Comparison of ENCODE assay signal across 13 cellular contexts in the genomic region with DNA sequence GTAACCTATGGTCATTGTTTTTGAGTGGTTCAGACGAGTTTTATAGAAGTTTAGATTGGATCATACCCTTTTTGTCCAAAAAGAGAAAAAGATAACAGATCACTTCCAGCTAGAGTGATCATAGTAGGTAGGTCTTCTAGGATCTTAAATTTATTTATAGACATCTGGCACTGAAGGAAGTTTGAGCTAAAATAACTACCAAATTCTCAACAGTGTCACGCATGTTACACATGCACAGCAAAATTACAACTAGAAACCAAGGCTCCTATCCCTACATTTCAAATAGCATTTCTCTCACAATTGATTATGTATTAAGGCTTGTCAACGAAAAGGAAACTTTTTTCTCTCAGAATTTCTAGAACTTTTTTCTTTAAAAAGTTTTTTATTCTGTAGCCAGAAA. TPM values are rescaled to one million over a fixed set of nuclear protein-coding genes. Genes with fewer than 3 reads are reported as not detected.
DNase-seq lines count a peak whose midpoint lies in the region; ATAC-seq, FAIRE-seq and TF ChIP-seq lines count a peak whose summit lies in the region.
"Had no signal": no experiment of that assay in that cellular context is flagged by ENCODE, and none has a peak within 500 bp of the region (broad histone marks: within the 10 kb centered on the region; RNA-seq: fewer than 3 reads in every experiment).

No MANE protein-coding gene starts in this region.

- POLR2A ChIA-PET in GM12878 (lab: Charles Lee) = interaction anchor here (0.5 to 4.0 kb wide), 8 partner anchors 9 to 817 kb away, joined by 3 to 25 read pairs (median 3); no protein-coding TSS in a partner anchor

- CTCF ChIA-PET in GM12878 (lab: Yijun Ruan, JAX) = interaction anchor here (0.7 to 2.7 kb wide), 9 partner anchors 9 to 350 kb away, joined by 3 to 8 read pairs (median 3); a partner anchor contains a TSS

- H3K4me2 ChIP-seq in GM12878 (ENCODE audit: control insufficient read depth, insufficient read depth) = peak overlapping the region; percentile 73

- no peak overlapping the region for H2AFZ ChIP-seq in GM12878 (ENCODE audit: control insufficient read depth, low read depth, low read length)

- H3K27ac ChIP-seq in right atrium auricular region = peak overlapping the region; percentile 98 to 99
- H3K27ac ChIP-seq in GM12878 (ENCODE audit: control insufficient read depth, insufficient read depth) = no peak overlapping the region
- peak overlapping the region; percentile 7 to 97 (median 94) for H3K27ac ChIP-seq in transverse colon

- H3K4me3 ChIP-seq in right atrium auricular region (peak overlapping the region in 1 of 2 donors; percentile 98), GM12878 (peak overlapping the region; percentile 87), transverse colon (no peak overlapping the region)

- H3K27ac Mint-ChIP-seq in mesothelial cell of epicardium = peak overlapping the region; percentile 1
- H3K27ac Mint-ChIP-seq: H9; T-helper 2 cell treated with Interferon-gamma antibody and Interleukin-4, amounts not matched to agents 5 μg/mL and 100 μg/mL, for 36 hours had no signal

- in situ Hi-C loops in GM12878 (cut with MboI) = no loop called here
- in situ Hi-C loops in transverse colon (cut with MboI; ENCODE audit: low pct_ligation_motif_present in 1 of 4, low pct_unique_long_range_greater_than_20kb in 1 of 4, low sequenced_read_pairs in 3 of 4) = no loop called here

- H3K27me3 ChIP-seq in right atrium auricular region = no peaks in the 10 kb centered on the region
- no peaks in the 10 kb centered on the region for H3K27me3 ChIP-seq in GM12878 (replicated peaks in 1 of 2; ENCODE audit: control insufficient read depth in 2 of 2, insufficient read depth in 2 of 2, low read length in 1 of 2)
- no peaks in the 10 kb centered on the region for H3K27me3 ChIP-seq in transverse colon

- no peaks in the 10 kb centered on the region for H4K20me1 ChIP-seq in GM12878 (ENCODE audit: control insufficient read depth, insufficient read depth)

- TF ChIP-seq RAD21 in GM12878 (IDR thresholded peaks at IDR 0.05; ENCODE audit: insufficient read depth, low read depth, low read length) = no peak

- H3K9me3 Mint-ChIP-seq in mesothelial cell of epicardium = no peaks in the 10 kb centered on the region
- H3K9me3 Mint-ChIP-seq: H9; T-helper 2 cell treated with Interferon-gamma antibody and Interleukin-4, amounts not matched to agents 5 μg/mL and 100 μg/mL, for 36 hours had no signal

- intact Hi-C loops in cardiac septum (cut with DNase I) (no loop called here), GM12878 (cut with micrococcal nuclease; ENCODE audit: unreplicated experiment) (no loop called here), transverse colon (cut with DNase I; ENCODE audit: low total_unique reads) (no loop called here)

- peaks cover 38% of the 10 kb centered on the region for H3K4me1 Mint-ChIP-seq in mesothelial cell of epicardium

- H3K9ac ChIP-seq in GM12878 (ENCODE audit: control insufficient read depth, insufficient read depth, low read length) = no peak overlapping the region

- WGBS in GM12878 (ENCODE audit: insufficient coverage, insufficient replicate concordance, low lambda C conversion rate, missing lambda C conversion rate) = 48% methylated on average over 3 of the region's 3 CpGs
- WGBS in transverse colon (ENCODE audit: low coverage in 1 of 2), 2 donors = 54 to 63% methylated on average over 3 of the region's 3 CpGs

- SMC1A ChIA-PET in GM12878 (lab: Charles Lee; ENCODE audit: uncharacterized antibody, unreplicated experiment) = interaction anchor here (0.8 to 3.2 kb wide), 8 partner anchors 9 to 422 kb away, joined by 3 to 16 read pairs (median 4); no protein-coding TSS in a partner anchor

- H3K4me1 ChIP-seq in right atrium auricular region (peaks cover 0 to 52% of the 10 kb centered on the region in 2 donors), GM12878 (ENCODE audit: control insufficient read depth, insufficient read depth, low read length) (peaks cover 5% of the 10 kb centered on the region; the same call in 1 of the 2 replicates), transverse colon (peaks cover 15 to 57% (median 25%) of the 10 kb centered on the region in 4 donors)

- H3K36me3 ChIP-seq in right atrium auricular region = no peaks in the 10 kb centered on the region
- no peaks in the 10 kb centered on the region for H3K36me3 ChIP-seq in GM12878 (ENCODE audit: control insufficient read depth in 2 of 2, insufficient read depth in 2 of 2, low read length in 1 of 2)
- H3K36me3 ChIP-seq in transverse colon = no peaks in the 10 kb centered on the region

- TF ChIP-seq EP300 in GM12878 (IDR thresholded peaks at IDR 0.05; ENCODE audit: borderline replicate concordance in 1 of 2, control insufficient read depth in 1 of 2, low read depth in 2 of 2, low read length in 2 of 2) (no peak), transverse colon (IDR thresholded peaks at IDR 0.05; ENCODE audit: low read depth) (no peak)

- peak overlapping the region; percentile 36 for H3K4me3 Mint-ChIP-seq in mesothelial cell of epicardium

- peak; percentile 13 for FAIRE-seq in GM12878 (lab: Jason Lieb, UNC)

- TF ChIP-seq POLR2A in GM12878 (IDR thresholded peaks at IDR 0.05; ENCODE audit: low read depth, low read length) = no peak
- TF ChIP-seq POLR2A in transverse colon (IDR thresholded peaks at IDR 0.05) = no peak

- H3K36me3 Mint-ChIP-seq in mesothelial cell of epicardium = peaks cover 5% of the 10 kb centered on the region

- RAD21 ChIA-PET in GM12878 (lab: Charles Lee; ENCODE audit: unreplicated experiment) = interaction anchor here (0.6 to 2.2 kb wide), 7 partner anchors 15 to 1376 kb away, joined by 3 to 5 read pairs (median 3); no protein-coding TSS in a partner anchor

- ATAC-seq in GM12878 (no peak), HG03460 (IDR thresholded peaks at IDR 0.05; ENCODE audit: unreplicated experiment) (no peak)

- TF ChIP-seq CTCF in right atrium auricular region (IDR thresholded peaks at IDR 0.05) (no peak), GM12878 (IDR thresholded peaks at IDR 0.05 in 2 of 3, conservative IDR thresholded peaks at IDR 0.05 in 1 of 3; ENCODE audit: control insufficient read depth in 2 of 3, extremely low read depth in 1 of 3, insufficient read depth in 1 of 3, low read depth in 3 of 3, low read length in 3 of 3) (no peak), mesothelial cell of epicardium (IDR thresholded peaks at IDR 0.05; ENCODE audit: unreplicated experiment) (no peak), transverse colon (IDR thresholded peaks at IDR 0.05) (no peak)

- H3K79me2 ChIP-seq in GM12878 (ENCODE audit: control insufficient read depth, insufficient read depth, low read length) = peaks cover 72% of the 10 kb centered on the region

- H3K27me3 Mint-ChIP-seq in mesothelial cell of epicardium (ENCODE audit: low read depth) = no peaks in the 10 kb centered on the region

- no TSS peak for BruUV-seq in GM12878 (replicated peaks; lab: Mats Ljungman, UMichigan)

- no peaks in the 10 kb centered on the region for H3K9me3 ChIP-seq in right atrium auricular region
- H3K9me3 ChIP-seq in GM12878 (replicated peaks; ENCODE audit: control insufficient read depth, insufficient read depth, low read length) = no peaks in the 10 kb centered on the region
- no peaks in the 10 kb centered on the region for H3K9me3 ChIP-seq in transverse colon

- DNase-seq in right atrium auricular region (ENCODE audit: low spot score) = no peak
- DNase-seq in cardiac septum (ENCODE audit: low spot score) = no peak
- DNase-seq in GM12878 (ENCODE audit: low read depth, low spot score) = no peak
- no peak for DNase-seq in mesothelial cell of epicardium (ENCODE audit: low spot score in 2 of 2, unreplicated experiment in 2 of 2)
- DNase-seq in transverse colon = no peak
- no peak for DNase-seq in NCI-H2029 (lab: John Stamatoyannopoulos, UW)
- DNase-seq in GM19240 (ENCODE audit: insufficient read length, low spot score) = no peak
- DNase-seq: H9, MV-4-11 had no signal

RNA-seq across cellular contexts. Expression of a gene that starts 2.3 kb away (rescaled TPM):
- total RNA-seq in right atrium auricular region (100 to 1,000 TPM; 190 to 286 TPM), cardiac septum (326 TPM), GM12878 (2014; rRNA removed) (31.8 and 36.0 TPM in 2 replicates), GM12878 (2014; rRNA removed; fragmentation: Illumina TruSeq; extraction: Trizol) (50.0 and 53.9 TPM in 2 replicates), GM12878 (2021) (28.1 and 33.0 TPM in 2 replicates), mesothelial cell of epicardium (193 to 199 TPM (median 194 TPM) in 3 replicates), transverse colon (1,000 to 10,000 TPM in 1 of 4 donors, 10 to 100 TPM in 3; 23.6 to 1,780 (median 44.0) TPM)
- 55.0 and 55.9 TPM in 2 replicates for total RNA-seq in GM12878 (2013; cell fraction: nucleolus; rRNA removed)
- polyA plus RNA-seq in GM12878 (2011; ENCODE audit: low read depth) = 23.4 TPM
- polyA plus RNA-seq in GM12878 (2011; rRNA removed) (39.9 and 49.4 TPM in 2 replicates), GM12878 (2014; fragmentation: Illumina TruSeq; extraction: Trizol) (48.5 and 61.8 TPM in 2 replicates), GM12878 (2014; fragmentation: Nextera tagmentation; extraction: Ambion mirVana) (10 to 100 TPM; 33.6 to 44.3 TPM), GM12878 (2014; rRNA removed) (23.8 and 31.2 TPM in 2 replicates), GM12878 (2016; fragmentation: Nextera tagmentation; extraction: Ambion mirVana) (10 to 100 TPM; 66.3 to 75.6 TPM)
- polyA plus RNA-seq in GM12878 (2011; cell fraction: cytosol; rRNA removed) = 15.5 and 17.9 TPM in 2 replicates
- polyA plus RNA-seq in GM12878 (2011; cell fraction: nucleus; rRNA removed) = 16.9 and 20.0 TPM in 2 replicates
- 28.5 and 32.5 TPM in 2 replicates for polyA plus RNA-seq in GM12878 (2012)
- 22.0 and 27.6 TPM in 2 replicates for polyA minus RNA-seq in GM12878 (2011; rRNA and poly(A)+ RNA removed)
- polyA minus RNA-seq in GM12878 (2011; cell fraction: cytosol; rRNA and poly(A)+ RNA removed) = 14.4 and 17.8 TPM in 2 replicates
- 6.3 and 8.8 TPM in 2 replicates for polyA minus RNA-seq in GM12878 (2011; cell fraction: nucleus; rRNA and poly(A)+ RNA removed)

RNA-seq across cellular contexts. Expression of a gene that starts 34.1 kb away (rescaled TPM):
- total RNA-seq in right atrium auricular region = not detected
- not detected for total RNA-seq in cardiac septum
- total RNA-seq in GM12878 (2013; cell fraction: nucleolus; rRNA removed) = not detected in 2 replicates
- total RNA-seq in GM12878 (2014; rRNA removed) = not detected in 2 replicates
- total RNA-seq in GM12878 (2014; rRNA removed; fragmentation: Illumina TruSeq; extraction: Trizol) = not detected in 2 replicates
- total RNA-seq in GM12878 (2021) = not detected in 2 replicates
- polyA plus RNA-seq in GM12878 (2011; ENCODE audit: low read depth) = not detected
- not detected in 2 replicates for polyA plus RNA-seq in GM12878 (2011; rRNA removed)
- polyA plus RNA-seq in GM12878 (2011; cell fraction: cytosol; rRNA removed) = not detected in 2 replicates
- not detected in 2 replicates for polyA plus RNA-seq in GM12878 (2011; cell fraction: nucleus; rRNA removed)
- not detected in 2 replicates for polyA plus RNA-seq in GM12878 (2012)
- polyA plus RNA-seq in GM12878 (2014; fragmentation: Illumina TruSeq; extraction: Trizol) = not detected in 2 replicates
- under 1 TPM; 0.13 to 0.26 TPM for polyA plus RNA-seq in GM12878 (2014; fragmentation: Nextera tagmentation; extraction: Ambion mirVana)
- polyA plus RNA-seq in GM12878 (2014; rRNA removed) = not detected in 2 replicates
- under 1 TPM; 0.11 to 0.35 TPM for polyA plus RNA-seq in GM12878 (2016; fragmentation: Nextera tagmentation; extraction: Ambion mirVana)
- not detected in 2 replicates for polyA minus RNA-seq in GM12878 (2011; rRNA and poly(A)+ RNA removed)
- not detected in 2 replicates for polyA minus RNA-seq in GM12878 (2011; cell fraction: cytosol; rRNA and poly(A)+ RNA removed)
- polyA minus RNA-seq in GM12878 (2011; cell fraction: nucleus; rRNA and poly(A)+ RNA removed) = not detected in 2 replicates
- not detected in 3 replicates for total RNA-seq in mesothelial cell of epicardium
- total RNA-seq in transverse colon = not detected
- total RNA-seq: epithelial cell of proximal tubule, H9, renal cortical epithelial cell had no signal

RNA-seq across cellular contexts. Expression of a gene that starts 50.3 kb away (rescaled TPM):
- 1 to 10 TPM; 2.6 to 8.5 TPM for total RNA-seq in right atrium auricular region
- total RNA-seq in cardiac septum = 14.5 TPM
- total RNA-seq in GM12878 (2013; cell fraction: nucleolus; rRNA removed) = 20.7 and 21.1 TPM in 2 replicates
- 0.71 and 1.6 TPM in 2 replicates for total RNA-seq in GM12878 (2014; rRNA removed)
- total RNA-seq in GM12878 (2014; rRNA removed; fragmentation: Illumina TruSeq; extraction: Trizol) = 1.7 and 2.3 TPM in 2 replicates
- total RNA-seq in GM12878 (2021) = 1.8 and 2.8 TPM in 2 replicates
- polyA plus RNA-seq in GM12878 (2011; ENCODE audit: low read depth) = 1.1 TPM
- polyA plus RNA-seq in GM12878 (2011; rRNA removed) = 3.6 and 4.8 TPM in 2 replicates
- 1.3 and 3.1 TPM in 2 replicates for polyA plus RNA-seq in GM12878 (2011; cell fraction: cytosol; rRNA removed)
- polyA plus RNA-seq in GM12878 (2011; cell fraction: nucleus; rRNA removed) = 16.7 and 18.0 TPM in 2 replicates
- polyA plus RNA-seq in GM12878 (2012) = 1.3 and 1.9 TPM in 2 replicates
- 1.3 and 1.6 TPM in 2 replicates for polyA plus RNA-seq in GM12878 (2014; fragmentation: Illumina TruSeq; extraction: Trizol)
- polyA plus RNA-seq in GM12878 (2014; fragmentation: Nextera tagmentation; extraction: Ambion mirVana) = under 1 TPM; 0.32 to 0.33 TPM
- 2.1 and 3.0 TPM in 2 replicates for polyA plus RNA-seq in GM12878 (2014; rRNA removed)
- 1 to 10 TPM in 1 of 2 experiments, under 1 TPM in 1; 0.87 to 1.2 TPM for polyA plus RNA-seq in GM12878 (2016; fragmentation: Nextera tagmentation; extraction: Ambion mirVana)
- 2.7 and 4.2 TPM in 2 replicates for polyA minus RNA-seq in GM12878 (2011; rRNA and poly(A)+ RNA removed)
- 0.83 and 2.4 TPM in 2 replicates for polyA minus RNA-seq in GM12878 (2011; cell fraction: cytosol; rRNA and poly(A)+ RNA removed)
- 3.5 and 8.1 TPM in 2 replicates for polyA minus RNA-seq in GM12878 (2011; cell fraction: nucleus; rRNA and poly(A)+ RNA removed)
- 34.6 to 39.1 TPM (median 34.8 TPM) in 3 replicates for total RNA-seq in mesothelial cell of epicardium
- total RNA-seq in transverse colon = 10 to 100 TPM in 2 of 4 donors, 1 to 10 TPM in 2; 1.9 to 16.5 (median 8.3) TPM
